19 cellular contexts compared by ENCODE assay signal in the genomic region with DNA sequence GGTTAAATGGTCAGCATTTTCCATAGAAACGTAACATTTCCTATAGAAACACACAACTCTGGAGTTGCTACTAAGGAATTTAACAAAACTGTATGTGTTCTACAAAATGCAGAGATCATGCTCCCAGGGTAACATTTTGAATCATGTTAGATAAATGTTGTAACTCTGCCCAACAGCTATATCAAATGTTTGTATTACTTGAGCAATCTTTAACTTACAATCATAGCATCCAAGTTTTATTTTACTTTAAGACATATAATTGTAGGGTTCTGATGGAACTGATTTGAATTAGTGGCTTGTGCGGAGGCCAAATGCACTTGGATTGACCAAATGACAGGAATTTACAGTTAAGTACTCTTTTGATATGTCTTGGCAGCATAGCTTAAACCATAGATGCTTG.
A peak's percentile ranks its signal among the peaks of the same experiment; 100 is the strongest.
DNase-seq lines count a peak whose midpoint lies in the region; ATAC-seq and TF ChIP-seq lines count a peak whose summit lies in the region.
"Had no signal": no experiment of that assay in that cellular context is flagged by ENCODE, and none has a peak within 500 bp of the region (broad histone marks: within the 10 kb centered on the region; RNA-seq: fewer than 3 reads in every experiment).

No MANE protein-coding gene starts in this region.

- H3K36me3 ChIP-seq in mucosa of descending colon (ENCODE audit: low read depth), result no peaks in the 10 kb centered on the region
- H3K36me3 ChIP-seq: BE2C had no signal

- TF ChIP-seq CTCF in AG09309 (IDR thresholded peaks at IDR 0.05; ENCODE audit: control insufficient read depth, insufficient read depth, low read depth, low read length, missing control alignments), result no peak
- TF ChIP-seq CTCF in mucosa of descending colon (IDR thresholded peaks at IDR 0.05), result no peak

- no peak for ATAC-seq in mucosa of descending colon
- ATAC-seq: GM12878 had no signal

- no peaks in the 10 kb centered on the region for H3K4me1 ChIP-seq in mucosa of descending colon (ENCODE audit: low read depth)
- H3K4me1 ChIP-seq: BE2C; BLaER1 treated with 17β-estradiol and CSF1 and Interleukin-3, amounts not matched to agents 10 nM and 100 nM had no signal

- no peaks in the 10 kb centered on the region for H3K9me3 ChIP-seq in mucosa of descending colon
- H3K9me3 ChIP-seq: BE2C; BLaER1 treated with 17β-estradiol and CSF1 and Interleukin-3, amounts not matched to agents 10 nM and 100 nM had no signal

- peak; percentile 1 for DNase-seq in AG09309 (ENCODE audit: low read depth)
- peak; percentile 70 for DNase-seq in fibroblast of gingiva (ENCODE audit: low read depth)
- peak; percentile 35 for DNase-seq in fibroblast of the conjunctiva (ENCODE audit: low read depth)
- DNase-seq in NCI-H446 (lab: John Stamatoyannopoulos, UW), result no peak
- no peak for DNase-seq in mucosa of descending colon
- DNase-seq in activated naive CD4-positive, alpha-beta T cell (lab: John Stamatoyannopoulos, UW), result no peak
- DNase-seq: AML-193; BE2C; CD4-positive, alpha-beta T cell; CD8-positive, alpha-beta memory T cell; DMS 273 treated with DMSO at 0.1 percent for 48 hours; DMS79; EL; GDM1; GM23248; H7; HCEC 1CT had no signal

- intact Hi-C loops in mucosa of descending colon (cut with DNase I, micrococcal nuclease), result no loop called here

- H3K4me3 ChIP-seq in AG09309 (ENCODE audit: control insufficient read depth, low read depth, low read length) (no peak overlapping the region), mucosa of descending colon (no peak overlapping the region)
- H3K4me3 ChIP-seq: BLaER1 treated with 17β-estradiol and CSF1 and Interleukin-3, amounts not matched to agents 10 nM and 100 nM; GM12878; GM23248 had no signal

Comparison
In these comparisons a context has a peak if more than half of its experiments do, and no peak if none do; other contexts are left out.
1. DNase-seq: peak in AG09309 (single experiment), fibroblast of gingiva (single experiment) and fibroblast of the conjunctiva (single experiment); none in NCI-H446 (0 of 2), mucosa of descending colon (0 of 3) and activated naive CD4-positive, alpha-beta T cell (0 of 4).